ENCODE assay signal across 8 cellular contexts in the genomic region with DNA sequence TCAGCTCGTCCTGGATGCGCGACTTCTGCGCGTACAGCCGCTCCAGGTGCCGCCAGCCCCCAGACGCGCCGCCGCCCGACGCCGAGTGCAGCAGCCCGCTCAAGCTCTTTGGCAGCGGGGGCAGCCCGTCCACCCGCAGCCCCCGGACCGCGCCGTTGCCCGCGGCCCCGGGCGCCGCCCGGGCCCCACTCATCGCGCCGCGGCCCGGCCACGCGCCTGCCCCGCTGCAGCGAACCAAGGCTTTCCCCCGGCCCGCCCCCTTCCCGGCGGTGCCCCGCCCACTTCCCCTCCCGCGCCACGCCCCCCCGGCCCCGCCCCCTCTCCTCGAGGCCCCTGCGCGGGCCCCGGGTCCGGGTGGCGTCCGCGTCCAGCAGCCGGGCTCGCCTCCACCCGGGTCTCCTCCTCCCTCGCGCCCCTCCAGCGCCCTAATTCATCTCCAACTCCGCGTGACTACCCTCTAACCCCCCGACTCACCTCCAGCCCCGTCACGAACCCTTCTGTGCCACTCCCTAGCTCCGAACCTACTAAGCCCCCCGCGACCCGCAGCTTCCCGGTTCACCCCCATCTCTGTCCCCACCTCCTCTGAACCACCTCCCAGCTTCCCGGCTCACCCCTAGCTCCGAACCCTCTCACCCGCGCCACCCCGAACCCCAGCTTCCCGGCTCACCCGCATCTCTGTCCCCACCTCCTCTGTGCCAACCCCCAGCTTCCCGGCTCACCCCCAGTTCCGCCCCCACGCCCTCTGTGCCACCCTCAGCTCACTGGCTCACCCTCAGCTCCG. TPM values are rescaled to one million over a fixed set of nuclear protein-coding genes. Genes with fewer than 3 reads are reported as not detected.
A peak's percentile ranks its signal among the peaks of the same experiment; 100 is the strongest.
DNase-seq lines count a peak whose midpoint lies in the region; ATAC-seq, FAIRE-seq and TF ChIP-seq lines count a peak whose summit lies in the region.

A gene (minus strand): TSS at position 236 of the 781 bp plus-strand sequence. CDS start 43 bp downstream, at position 193.

- ATAC-seq in GM18868 (IDR thresholded peaks at IDR 0.05; ENCODE audit: unreplicated experiment) (peak; percentile 68), HG03280 (IDR thresholded peaks at IDR 0.05; ENCODE audit: unreplicated experiment) (peak; percentile 71)

- H3K9me3 ChIP-seq in iPS-18c (ENCODE audit: control insufficient read depth, insufficient read depth, low read length) (peaks cover 2% of the 10 kb centered on the region), small intestine (ENCODE audit: control insufficient read depth, low read depth) (no peaks in the 10 kb centered on the region)

- TF ChIP-seq CTCF in AG04449 (IDR thresholded peaks at IDR 0.05; ENCODE audit: insufficient read depth, low read length, missing control alignments) = no peak

- H3K27me3 ChIP-seq in small intestine (ENCODE audit: control insufficient read depth in 2 of 2, insufficient read depth in 2 of 2, low read length in 2 of 2) = peaks cover 0 to 2% of the 10 kb centered on the region in 2 donors

- POLR2A ChIA-PET in AG04449 (lab: Yijun Ruan, JAX) = interaction anchor here (1.8 kb wide), 1 partner anchor 99 kb away, joined by 7 read pairs; no protein-coding TSS in a partner anchor

- peaks cover 0 to 2% of the 10 kb centered on the region in 2 donors for H3K4me1 ChIP-seq in small intestine (ENCODE audit: control insufficient read depth in 2 of 2, insufficient read depth in 1 of 2, low read depth in 1 of 2, low read length in 1 of 2)

- H3K27ac ChIP-seq in small intestine (ENCODE audit: low read depth in 1 of 2, low read length in 1 of 2) = no peak within 1 kb of the TSS

- CTCF ChIA-PET in AG04449 (lab: Yijun Ruan, JAX) = interaction anchor here (1.4 to 1.7 kb wide), 2 partner anchors 11 to 167 kb away, joined by 4 to 5 read pairs; no protein-coding TSS in a partner anchor

- FAIRE-seq in small intestine (lab: Jason Lieb, UNC) = no peak

- peak within 1 kb of the TSS; percentile 71 for H3K4me3 ChIP-seq in AG04449 (ENCODE audit: low read depth, low read length)
- H3K4me3 ChIP-seq in iPS-18c (ENCODE audit: insufficient read depth, low read depth, low read length) = peak within 1 kb of the TSS; percentile 70
- peak within 1 kb of the TSS; percentile 63 to 66 for H3K4me3 ChIP-seq in small intestine (ENCODE audit: low read depth in 1 of 2, low read length in 2 of 2)

- DNase-seq in AG04449 (ENCODE audit: low read depth, low spot score) (no peak), T-helper 9 cell (peak; percentile 68), astrocyte of the hippocampus (ENCODE audit: low read depth, low spot score) (peak; percentile 35), small intestine (peak; percentile 31), SK-N-DZ (ENCODE audit: low spot score) (no peak)

- WGBS in small intestine, 3 donors = 0 to 1% (median 1%) methylated on average over 22 to 80 of the region's 82 CpGs

- H3K36me3 ChIP-seq in small intestine (ENCODE audit: control insufficient read depth in 2 of 2, insufficient read depth in 2 of 2, low read length in 2 of 2) = no peaks in the 10 kb centered on the region

RNA-seq across cellular contexts. Expression of the gene that starts here (rescaled TPM):
- polyA plus RNA-seq in small intestine = 1 to 10 TPM in 2 of 3 donors, under 1 TPM in 1; 0.89 to 7.5 (median 2.7) TPM
- polyA plus RNA-seq in SK-N-DZ (2014; cell fraction: cytosol; rRNA removed) = 38.6 and 40.9 TPM in 2 replicates
- 21.3 and 31.0 TPM in 2 replicates for polyA plus RNA-seq in SK-N-DZ (2014; cell fraction: nucleus; rRNA removed)

Comparison
In these comparisons a context has a peak if more than half of its experiments do, and no peak if none do; other contexts are left out.
1. DNase-seq: peak in T-helper 9 cell (single experiment), astrocyte of the hippocampus (single experiment) and small intestine (single experiment); none in AG04449 (single experiment) and SK-N-DZ (single experiment).
2. Peak in every context shown above with its lines, with median percentiles within 50 percentile points of each other: H3K4me3 ChIP-seq.